ENCODE assay signal across 8 cellular contexts in genomic region chr17:2786176-2786881, GRCh38. TPM values are rescaled to one million over a fixed set of nuclear protein-coding genes. Genes with fewer than 3 reads are reported as not detected.
DNase-seq lines count a peak whose midpoint lies in the region; ATAC-seq lines count a peak whose summit lies in the region.

No MANE protein-coding gene starts in this region.

- H3K9me3 Mint-ChIP-seq in IgD-negative memory B cell = no peaks in the 10 kb centered on the region
- H3K9me3 Mint-ChIP-seq in effector memory CD8-positive, alpha-beta T cell = no peaks in the 10 kb centered on the region

- peak overlapping the region; percentile 8 for H3K4me2 ChIP-seq in mesenchymal stem cell (ENCODE audit: low read length, poor library complexity, severe bottlenecking)

- H3K4me1 ChIP-seq in mesenchymal stem cell (ENCODE audit: control insufficient read depth, insufficient read depth, low read depth, low read length) = peaks cover 13% of the 10 kb centered on the region

- H3K4me1 Mint-ChIP-seq in IgD-negative memory B cell = peaks cover 11 to 15% (median 14%) of the 10 kb centered on the region in 3 donors
- peaks cover 2 to 14% of the 10 kb centered on the region in 2 donors for H3K4me1 Mint-ChIP-seq in effector memory CD8-positive, alpha-beta T cell (ENCODE audit: low read depth in 2 of 2)

- H3K36me3 Mint-ChIP-seq in IgD-negative memory B cell = no peaks in the 10 kb centered on the region
- no peaks in the 10 kb centered on the region for H3K36me3 Mint-ChIP-seq in effector memory CD8-positive, alpha-beta T cell (ENCODE audit: insufficient read depth)

- no peak overlapping the region for H3K4ac ChIP-seq in mesenchymal stem cell (ENCODE audit: low read depth in 1 of 2, low read length in 2 of 2)

- peaks cover 10 to 20% of the 10 kb centered on the region in 2 experiments for H3K27me3 ChIP-seq in mesenchymal stem cell (ENCODE audit: control insufficient read depth in 1 of 2, insufficient read depth in 1 of 2, low read length in 2 of 2)

- H3K14ac ChIP-seq in mesenchymal stem cell (ENCODE audit: low read length in 2 of 2) = no peak overlapping the region

- DNase-seq in 8988T = peak; percentile 86
- DNase-seq in NOMO-1 treated with dmso at 0.1 percent for 144 hours (lab: John Stamatoyannopoulos, UW; ENCODE audit: unreplicated experiment) = peak; percentile 86
- peak; percentile 76 to 77 for DNase-seq in activated CD8-positive, alpha-beta memory T cell treated with anti-CD3 and anti-CD28 coated beads for 1 hour (ENCODE audit: extremely low read depth in 1 of 2, low read depth in 1 of 2)
- peak; percentile 90 to 95 (median 92) for DNase-seq in effector memory CD8-positive, alpha-beta T cell
- DNase-seq in mesenchymal stem cell = peak; percentile 66
- DNase-seq in stimulated activated CD8-positive, alpha-beta memory T cell treated with anti-CD3 and anti-CD28 coated beads, Interleukin-15, amount 100 ng/mL, for 24 hours (ENCODE audit: low read depth) = peak; percentile 73

- ATAC-seq in GM18868 (IDR thresholded peaks at IDR 0.05; ENCODE audit: unreplicated experiment) = peak; percentile 69
- ATAC-seq in effector memory CD8-positive, alpha-beta T cell (replicated peaks) = peak; percentile 98

- no peaks in the 10 kb centered on the region for H3K79me1 ChIP-seq in mesenchymal stem cell (replicated peaks; ENCODE audit: low read length, poor library complexity, severe bottlenecking)

- no peak overlapping the region for H2BK5ac ChIP-seq in mesenchymal stem cell (ENCODE audit: low read depth, low read length, poor library complexity, severe bottlenecking)

- no peak overlapping the region for H3K9ac ChIP-seq in mesenchymal stem cell (ENCODE audit: low read length)

- no peak overlapping the region for H3K27ac ChIP-seq in mesenchymal stem cell (ENCODE audit: low read length, poor library complexity, severe bottlenecking)

- H2BK15ac ChIP-seq in mesenchymal stem cell (ENCODE audit: low read depth, poor library complexity, severe bottlenecking) = no peak overlapping the region

- peak overlapping the region in 1 of 3 donors; percentile 56 for H3K27ac Mint-ChIP-seq in IgD-negative memory B cell
- H3K27ac Mint-ChIP-seq in effector memory CD8-positive, alpha-beta T cell = no peak overlapping the region

- H3K4me3 ChIP-seq in mesenchymal stem cell (ENCODE audit: insufficient read depth in 1 of 2, low read depth in 1 of 2, low read length in 2 of 2) = no peak overlapping the region

- H3K18ac ChIP-seq in mesenchymal stem cell (ENCODE audit: low read depth in 1 of 2, low read length in 2 of 2) = no peak overlapping the region

- peak overlapping the region; percentile 89 for H4K8ac ChIP-seq in mesenchymal stem cell (ENCODE audit: low read length)

- H2BK120ac ChIP-seq in mesenchymal stem cell (ENCODE audit: low read depth, low read length) = no peak overlapping the region

- H3K4me3 Mint-ChIP-seq in IgD-negative memory B cell = peak overlapping the region in 3 of 4 donors; percentile 22 to 82 (median 52)
- H3K4me3 Mint-ChIP-seq in effector memory CD8-positive, alpha-beta T cell = peak overlapping the region in 1 of 2 donors; percentile 37

- no peak overlapping the region for H2AFZ ChIP-seq in mesenchymal stem cell (ENCODE audit: low read depth, low read length)

- no peak overlapping the region for H2AK5ac ChIP-seq in mesenchymal stem cell (ENCODE audit: low read length, severe bottlenecking)

- no peak overlapping the region for H3K23ac ChIP-seq in mesenchymal stem cell (ENCODE audit: low read length in 2 of 2)

- H3K27me3 Mint-ChIP-seq in IgD-negative memory B cell = peaks cover 2% of the 10 kb centered on the region
- H3K27me3 Mint-ChIP-seq in effector memory CD8-positive, alpha-beta T cell = no peaks in the 10 kb centered on the region

- H4K91ac ChIP-seq in mesenchymal stem cell (ENCODE audit: low read length) = no peak overlapping the region

- H3K36me3 ChIP-seq in mesenchymal stem cell (ENCODE audit: control insufficient read depth in 1 of 2, insufficient read depth in 2 of 2, low read depth in 1 of 2, low read length in 2 of 2) = no peaks in the 10 kb centered on the region

- H3K9me3 ChIP-seq in mesenchymal stem cell (ENCODE audit: control insufficient read depth, low read length) = no peaks in the 10 kb centered on the region

- no peak overlapping the region for H2BK12ac ChIP-seq in mesenchymal stem cell (ENCODE audit: low read length in 2 of 2)

- WGBS in mesenchymal stem cell = 59% methylated on average over 15 of the region's 21 CpGs

RNA-seq across cellular contexts. Expression of gene RAP1GAP2, which starts 9.9 kb away (rescaled TPM):
- polyA plus RNA-seq in IgD-negative memory B cell = 3.9 TPM
- polyA plus RNA-seq in mesenchymal stem cell (2013, experiment 1 of 2) = 0.10 TPM
- polyA plus RNA-seq in mesenchymal stem cell (2013, experiment 2 of 2) = 0.14 TPM

RNA-seq across cellular contexts. Expression of gene CCDC92B, which starts 36.9 kb away (rescaled TPM):
- polyA plus RNA-seq in IgD-negative memory B cell = not detected
- not detected for polyA plus RNA-seq in mesenchymal stem cell (2013, experiment 1 of 2)
- not detected for polyA plus RNA-seq in mesenchymal stem cell (2013, experiment 2 of 2)
